ENCODE assay signal across 28 cellular contexts in genomic region chr10:81309041-81309552, GRCh38.
"Had no signal": no experiment of that assay in that cellular context is flagged by ENCODE, and none has a peak within 500 bp of the region (broad histone marks: within the 10 kb centered on the region; RNA-seq: fewer than 3 reads in every experiment).

No MANE protein-coding gene starts in this region.

- H3K9me3 ChIP-seq: lower lobe of right lung, neutrophil, prostate gland, right atrium auricular region, suprapubic skin, thyroid gland had no signal

- H3K4me1 ChIP-seq: esophagus squamous epithelium, heart right ventricle, lower lobe of right lung, parathyroid adenoma, prostate gland, right atrium auricular region, suprapubic skin, thyroid gland had no signal

- H3K27ac ChIP-seq: esophagus squamous epithelium, heart right ventricle, lower lobe of right lung, neutrophil, parathyroid adenoma, prostate gland, right atrium auricular region, skin epidermis, suprapubic skin, thyroid gland had no signal

- H3K9me3 Mint-ChIP-seq: stimulated activated naive CD8-positive, alpha-beta T cell treated with anti-CD3 and anti-CD28 coated beads, Interleukin-15, amount 100 ng/mL, for 72 hours had no signal

- H3K36me3 ChIP-seq: esophagus squamous epithelium, heart right ventricle, lower lobe of right lung, neutrophil, prostate gland, right atrium auricular region, suprapubic skin, thyroid gland had no signal

- H3K27me3 Mint-ChIP-seq: effector memory CD8-positive, alpha-beta T cell; stimulated activated naive CD8-positive, alpha-beta T cell treated with anti-CD3 and anti-CD28 coated beads, Interleukin-15, amount 100 ng/mL, for 72 hours had no signal

- H3K4me1 Mint-ChIP-seq: natural killer cell; stimulated activated naive CD8-positive, alpha-beta T cell treated with anti-CD3 and anti-CD28 coated beads, Interleukin-15, amount 100 ng/mL, for 72 hours had no signal

- ATAC-seq: effector memory CD8-positive, alpha-beta T cell; heart right ventricle; left colon; left ventricle myocardium superior; lower lobe of right lung; natural killer cell; stimulated activated naive CD8-positive, alpha-beta T cell treated with anti-CD3 and anti-CD28 coated beads, Interleukin-15, amount 100 ng/mL, for 72 hours had no signal

- H3K27ac Mint-ChIP-seq: effector memory CD8-positive, alpha-beta T cell; natural killer cell; stimulated activated naive CD8-positive, alpha-beta T cell treated with anti-CD3 and anti-CD28 coated beads, Interleukin-15, amount 100 ng/mL, for 72 hours had no signal

- H3K9ac ChIP-seq: parathyroid adenoma had no signal

- FAIRE-seq: endometrium, islet of Langerhans had no signal

- H3K27me3 ChIP-seq: esophagus squamous epithelium, heart right ventricle, neutrophil, right atrium auricular region, suprapubic skin, thyroid gland had no signal

- H3K36me3 Mint-ChIP-seq: natural killer cell had no signal

- DNase-seq: cortex of kidney; effector memory CD8-positive, alpha-beta T cell; erythroblast; esophagus squamous epithelium; foreskin melanocyte; glutamatergic neuron; heart right ventricle; hippocampal formation; kidney glomerular epithelial cell; left colon; lower lobe of right lung; natural killer cell; stimulated activated CD4-positive, alpha-beta T cell treated with anti-CD3 and anti-CD28 coated beads, Interleukin-15, amount 100 ng/mL, for 24 hours; stimulated activated CD4-positive, alpha-beta T cell treated with anti-CD3 and anti-CD28 coated beads, Interleukin-2, amount 100 ng/mL, for 48 hours; stimulated activated CD8-positive, alpha-beta memory T cell treated with anti-CD3 and anti-CD28 coated beads, Interleukin-4, amount 100 ng/mL, for 48 hours; stimulated activated naive CD4-positive, alpha-beta T cell; stimulated activated naive CD8-positive, alpha-beta T cell treated with anti-CD3 and anti-CD28 coated beads, Interleukin-15, amount 100 ng/mL, for 72 hours; thyroid gland; trophoblast cell had no signal

- H3K4me3 ChIP-seq: esophagus squamous epithelium, heart right ventricle, lower lobe of right lung, prostate gland, right atrium auricular region, skin epidermis, suprapubic skin, thyroid gland had no signal

- H3K4me3 Mint-ChIP-seq: effector memory CD8-positive, alpha-beta T cell; natural killer cell; stimulated activated naive CD8-positive, alpha-beta T cell treated with anti-CD3 and anti-CD28 coated beads, Interleukin-15, amount 100 ng/mL, for 72 hours had no signal
